In the genomic region with DNA sequence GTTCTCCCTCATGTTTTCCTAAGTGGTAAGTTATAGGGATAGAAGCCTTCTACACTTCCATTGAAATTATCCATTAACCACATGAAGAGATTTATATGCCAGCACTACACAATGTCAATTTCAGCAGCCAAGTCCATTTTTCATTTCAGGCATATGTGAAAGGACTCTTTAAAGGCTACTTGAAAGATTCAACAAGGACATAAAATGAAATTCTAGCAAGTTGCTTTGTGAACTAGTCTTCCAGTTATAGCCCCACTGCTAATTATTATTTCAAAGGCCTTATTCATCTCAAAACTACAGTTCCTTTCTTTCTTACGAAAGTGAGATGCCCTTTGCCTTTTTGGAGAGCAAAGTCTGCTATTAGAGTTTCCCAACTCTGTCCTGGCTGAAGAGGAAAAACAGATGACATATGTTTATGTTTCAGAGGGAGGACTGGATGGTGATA, we compare ENCODE assay signal across 21 cellular contexts.
DNase-seq lines count a peak whose midpoint lies in the region; FAIRE-seq and TF ChIP-seq lines count a peak whose summit lies in the region.
"Had no signal": no experiment of that assay in that cellular context is flagged by ENCODE, and none has a peak within 500 bp of the region (broad histone marks: within the 10 kb centered on the region; RNA-seq: fewer than 3 reads in every experiment).

No MANE protein-coding gene starts in this region.

- no TSS peak for BruUV-seq in A673 (replicated peaks; lab: Mats Ljungman, UMichigan)

- no peak for TF ChIP-seq CTCF in osteocyte (IDR thresholded peaks at IDR 0.05)
- no peak for TF ChIP-seq CTCF in A673 (conservative IDR thresholded peaks at IDR 0.05; ENCODE audit: low read depth, low read length)

- H3K4me1 ChIP-seq in mesodermal cell (ENCODE audit: control insufficient read depth, insufficient read depth, low read length, poor library complexity, severe bottlenecking) (peaks cover 43% of the 10 kb centered on the region), A673 (ENCODE audit: insufficient read depth, low read length, poor library complexity, severe bottlenecking) (peaks cover 17% of the 10 kb centered on the region)

- H3K4me3 ChIP-seq in mesodermal cell (ENCODE audit: extremely low read depth, insufficient read depth, low read length, poor library complexity, severe bottlenecking) (no peak overlapping the region), A673 (ENCODE audit: low read depth, low read length, poor library complexity, severe bottlenecking) (no peak overlapping the region)
- H3K4me3 ChIP-seq: mucosa of descending colon, suprapubic skin had no signal

- H3K4me1 Mint-ChIP-seq in osteocyte (ENCODE audit: unreplicated experiment), result peaks cover 17% of the 10 kb centered on the region

- FAIRE-seq in RCC 7860 (lab: Jason Lieb, UNC), result no peak
- FAIRE-seq: GM12891, GM19239 had no signal

- H3K27ac ChIP-seq in mesodermal cell (ENCODE audit: low read depth, low read length, severe bottlenecking) (peak overlapping the region; percentile 59), A673 (ENCODE audit: low read depth, low read length, poor library complexity, severe bottlenecking) (no peak overlapping the region)
- H3K27ac ChIP-seq: suprapubic skin had no signal

- H3K9me3 Mint-ChIP-seq in osteocyte (ENCODE audit: unreplicated experiment), result no peaks in the 10 kb centered on the region
- H3K9me3 Mint-ChIP-seq: activated CD4-positive, alpha-beta T cell treated with anti-CD3 and anti-CD28 coated beads, Interleukin-2, amount 10 ng/mL, durations not matched to agents 7 days and 5 days; CD4-positive, CD25-positive, alpha-beta regulatory T cell had no signal

- no peak overlapping the region for H3K4me3 Mint-ChIP-seq in osteocyte (ENCODE audit: unreplicated experiment)
- H3K4me3 Mint-ChIP-seq: activated CD4-positive, alpha-beta T cell treated with anti-CD3 and anti-CD28 coated beads, Interleukin-2, amount 10 ng/mL, durations not matched to agents 7 days and 5 days; CD4-positive, CD25-positive, alpha-beta regulatory T cell had no signal

- no peaks in the 10 kb centered on the region for H3K9me3 ChIP-seq in mesodermal cell (ENCODE audit: control insufficient read depth, low read length)
- H3K9me3 ChIP-seq in A673 (ENCODE audit: low read depth, low read length, poor library complexity, severe bottlenecking), result no peaks in the 10 kb centered on the region
- H3K9me3 ChIP-seq: mucosa of descending colon, suprapubic skin had no signal

- H3K27me3 ChIP-seq in A673 (replicated peaks; ENCODE audit: insufficient read depth, low read depth, low read length, poor library complexity), result no peaks in the 10 kb centered on the region
- H3K27me3 ChIP-seq: suprapubic skin had no signal

- intact Hi-C loops in A673 (cut with micrococcal nuclease; ENCODE audit: unreplicated experiment), result no loop called here

- H3K36me3 ChIP-seq in mesodermal cell (ENCODE audit: control insufficient read depth, insufficient read depth, low read length) (peaks cover 21% of the 10 kb centered on the region), A673 (ENCODE audit: insufficient read depth, low read length, poor library complexity, severe bottlenecking) (no peaks in the 10 kb centered on the region)
- H3K36me3 ChIP-seq: suprapubic skin had no signal

- DNase-seq in HuH-7 (ENCODE audit: low spot score) (peak; percentile 28), RPMI7951 (ENCODE audit: low read depth) (peak; percentile 22), foreskin melanocyte (peak; percentile 64), osteocyte (ENCODE audit: extremely low spot score, unreplicated experiment) (no peak), NCI-H510A treated with DMSO at 0.1 percent for 48 hours (lab: John Stamatoyannopoulos, UW) (no peak), A673 (ENCODE audit: low spot score) (no peak), RCC 7860 (ENCODE audit: low spot score) (no peak)
- DNase-seq: activated CD4-positive, alpha-beta T cell treated with anti-CD3 and anti-CD28 coated beads, Interleukin-2, amount 10 ng/mL, durations not matched to agents 7 days and 5 days; activated CD8-positive, alpha-beta memory T cell treated with anti-CD3 and anti-CD28 coated beads, Interleukin-2, amount 50 U/mL, for 4 hours; activated gamma-delta T cell treated with Interleukin-2 at 50 U/mL for 16 hours; amygdala; caudate nucleus; CD4-positive, CD25-positive, alpha-beta regulatory T cell; mucosa of descending colon; NCI-H1417 treated with DMSO at 0.1 percent for 48 hours; RPMI8226; stimulated activated CD4-positive, alpha-beta T cell treated with anti-CD3 and anti-CD28 coated beads, Interleukin-15, amount 100 ng/mL, for 24 hours had no signal

- POLR2A ChIA-PET in A673 (lab: Charles Lee; ENCODE audit: low non-redundant PET), result no interaction called here

- peaks cover 23% of the 10 kb centered on the region for H3K36me3 Mint-ChIP-seq in osteocyte (ENCODE audit: unreplicated experiment)

- CTCF ChIA-PET in A673 (lab: Charles Lee), result no interaction called here

- H3K27me3 Mint-ChIP-seq in osteocyte (ENCODE audit: unreplicated experiment), result no peaks in the 10 kb centered on the region
- H3K27me3 Mint-ChIP-seq: activated CD4-positive, alpha-beta T cell treated with anti-CD3 and anti-CD28 coated beads, Interleukin-2, amount 10 ng/mL, durations not matched to agents 7 days and 5 days; CD4-positive, CD25-positive, alpha-beta regulatory T cell had no signal

- no CpG with 5 or more reads among the region's 1 CpG for WGBS in mesodermal cell (ENCODE audit: insufficient coverage in 2 of 2), 2 experiments

- H3K27ac Mint-ChIP-seq in osteocyte (ENCODE audit: unreplicated experiment), result no peak overlapping the region
- H3K27ac Mint-ChIP-seq: activated CD4-positive, alpha-beta T cell treated with anti-CD3 and anti-CD28 coated beads, Interleukin-2, amount 10 ng/mL, durations not matched to agents 7 days and 5 days had no signal

Comparison
In these comparisons a context has a peak if more than half of its experiments do, and no peak if none do; other contexts are left out.
1. DNase-seq: peak in HuH-7 (single experiment), RPMI7951 (single experiment) and foreskin melanocyte (single experiment); none in osteocyte (single experiment), NCI-H510A treated with DMSO at 0.1 percent for 48 hours (single experiment), A673 (single experiment) and RCC 7860 (single experiment).